ENCODE assay signal across 24 cellular contexts in the genomic region with DNA sequence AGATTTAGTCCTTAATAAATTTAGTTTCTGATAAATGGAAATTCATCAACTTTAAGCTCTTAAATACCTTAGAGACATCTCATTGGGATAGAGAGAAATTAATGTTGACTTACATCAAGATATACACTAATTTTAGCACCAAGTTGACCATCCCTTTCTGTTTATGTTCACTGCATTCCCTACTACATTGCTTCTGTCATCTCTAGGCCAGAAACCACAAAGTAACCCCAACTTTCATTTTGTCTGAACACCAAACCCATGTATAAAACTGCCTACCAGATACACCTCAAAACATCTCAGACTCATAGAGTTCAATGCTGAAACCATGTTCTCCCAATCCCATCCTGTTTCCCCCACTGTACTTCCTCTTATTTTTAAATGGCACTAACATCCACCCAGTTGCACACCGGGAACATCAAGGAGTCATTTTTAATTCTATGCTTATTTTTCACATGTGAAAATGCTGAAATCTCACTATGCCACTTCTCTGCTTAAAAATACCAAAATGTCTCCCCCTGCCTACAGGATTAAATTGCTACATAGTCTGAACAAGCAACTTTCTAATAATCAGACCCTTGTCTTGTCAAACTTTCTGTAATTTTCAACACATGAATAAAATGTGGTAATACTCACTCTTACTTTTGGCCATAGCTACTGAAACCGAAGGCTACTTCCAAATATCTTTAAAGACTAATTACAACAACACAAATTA.
A peak's percentile ranks its signal among the peaks of the same experiment; 100 is the strongest.
DNase-seq lines count a peak whose midpoint lies in the region; ATAC-seq and TF ChIP-seq lines count a peak whose summit lies in the region.
"Had no signal": no experiment of that assay in that cellular context is flagged by ENCODE, and none has a peak within 500 bp of the region (broad histone marks: within the 10 kb centered on the region; RNA-seq: fewer than 3 reads in every experiment).

No MANE protein-coding gene starts in this region.

- in situ Hi-C loops in GM23248 (cut with MboI) = no loop called here

- H3K4me3 Mint-ChIP-seq in T-cell (no peak overlapping the region), MCF 10A (ENCODE audit: unreplicated experiment) (no peak overlapping the region)
- H3K4me3 Mint-ChIP-seq: activated CD4-positive, alpha-beta memory T cell treated with anti-CD3 and anti-CD28 coated beads, Interleukin-2, amount 10 ng/mL, durations not matched to agents 7 days and 5 days; CD4-positive, alpha-beta memory T cell; stimulated activated effector memory CD8-positive, alpha-beta T cell treated with anti-CD3 and anti-CD28 coated beads, Interleukin-12 subunit alpha, Interleukin-12 subunit beta, amount 100 ng/mL, for 72 hours had no signal

- H3K79me2 ChIP-seq in GM23248 (ENCODE audit: insufficient read depth) = no peaks in the 10 kb centered on the region

- H3K27me3 Mint-ChIP-seq in T-cell = no peaks in the 10 kb centered on the region
- no peaks in the 10 kb centered on the region for H3K27me3 Mint-ChIP-seq in MCF 10A (ENCODE audit: insufficient read depth, unreplicated experiment)
- H3K27me3 Mint-ChIP-seq: activated CD4-positive, alpha-beta memory T cell treated with anti-CD3 and anti-CD28 coated beads, Interleukin-2, amount 10 ng/mL, durations not matched to agents 7 days and 5 days; CD4-positive, alpha-beta memory T cell had no signal

- H3F3A ChIP-seq in GM23248 (ENCODE audit: insufficient read depth) = no peaks in the 10 kb centered on the region

- no peaks in the 10 kb centered on the region for H3K27me3 ChIP-seq in GM23248 (replicated peaks; ENCODE audit: insufficient read depth)
- H3K27me3 ChIP-seq: adrenal gland, suprapubic skin, vagina had no signal

- POLR2A ChIA-PET in T-cell (lab: Charles Lee) = interaction anchor here in 1 of 2 donors (0.6 kb wide), 1 partner anchor 1106 kb away, joined by 4 read pairs; no protein-coding TSS in a partner anchor
- POLR2A ChIA-PET in MCF 10A (lab: Yijun Ruan, JAX) = no interaction called here

- intact Hi-C loops in MCF 10A (cut with micrococcal nuclease) = no loop called here

- peak overlapping the region; percentile 51 for H2AFZ ChIP-seq in GM23248

- H3K9ac ChIP-seq in GM23248 = no peak overlapping the region

- H3K4me1 Mint-ChIP-seq in T-cell (no peaks in the 10 kb centered on the region), MCF 10A (ENCODE audit: insufficient read depth, unreplicated experiment) (peaks cover 6% of the 10 kb centered on the region)
- H3K4me1 Mint-ChIP-seq: activated CD4-positive, alpha-beta memory T cell treated with anti-CD3 and anti-CD28 coated beads, Interleukin-2, amount 10 ng/mL, durations not matched to agents 7 days and 5 days; CD4-positive, alpha-beta memory T cell; stimulated activated effector memory CD8-positive, alpha-beta T cell treated with anti-CD3 and anti-CD28 coated beads, Interleukin-12 subunit alpha, Interleukin-12 subunit beta, amount 100 ng/mL, for 72 hours had no signal

- peaks cover 19% of the 10 kb centered on the region for H3K4me1 ChIP-seq in GM23248 (ENCODE audit: insufficient read depth)
- H3K4me1 ChIP-seq: adrenal gland, suprapubic skin, vagina had no signal

- TF ChIP-seq CTCF in cardiac fibroblast (IDR thresholded peaks at IDR 0.05; ENCODE audit: low read depth, low read length) (no peak), MCF 10A (IDR thresholded peaks at IDR 0.05; ENCODE audit: unreplicated experiment) (no peak)

- H3K9me3 Mint-ChIP-seq in T-cell (no peaks in the 10 kb centered on the region), MCF 10A (ENCODE audit: unreplicated experiment) (no peaks in the 10 kb centered on the region)
- H3K9me3 Mint-ChIP-seq: activated CD4-positive, alpha-beta memory T cell treated with anti-CD3 and anti-CD28 coated beads, Interleukin-2, amount 10 ng/mL, durations not matched to agents 7 days and 5 days had no signal

- no peak overlapping the region for H3K27ac ChIP-seq in GM23248
- H3K27ac ChIP-seq: adrenal gland, skin epidermis, suprapubic skin, vagina had no signal

- 33 to 38% methylated on average over 2 of the region's 2 CpGs for WGBS in GM23248 (ENCODE audit: low coverage in 1 of 2, low lambda C conversion rate in 2 of 2, missing lambda C conversion rate in 2 of 2), 2 experiments

- CTCF ChIA-PET in T-cell (lab: Charles Lee) = interaction anchor here in 1 of 2 donors (0.6 kb wide), 1 partner anchor 1370 kb away, joined by 5 read pairs; no protein-coding TSS in a partner anchor
- CTCF ChIA-PET in MCF 10A (lab: Yijun Ruan, JAX) = interaction anchor here (0.6 to 1.0 kb wide), 2 partner anchors 9 to 679 kb away, joined by 3 to 5 read pairs; no protein-coding TSS in a partner anchor

- no peak for DNase-seq in GM23248
- peak; percentile 24 for DNase-seq in NAMALWA (ENCODE audit: low spot score)
- peak; percentile 22 to 37 for DNase-seq in cardiac fibroblast (ENCODE audit: low read depth in 2 of 2)
- peak; percentile 26 for DNase-seq in myocyte (ENCODE audit: low read depth)
- no peak for DNase-seq in T-cell
- DNase-seq in activated gamma-delta T cell treated with Interleukin-2 at 50 U/mL for 16 hours = no peak
- DNase-seq in left lobe of liver (ENCODE audit: low spot score) = no peak
- DNase-seq in MCF 10A (ENCODE audit: unreplicated experiment) = no peak
- DNase-seq: activated CD4-positive, alpha-beta memory T cell treated with anti-CD3 and anti-CD28 coated beads, Interleukin-2, amount 10 ng/mL, durations not matched to agents 7 days and 5 days; activated CD4-positive, CD25-positive, alpha-beta regulatory T cell; activated gamma-delta T cell; activated T-cell treated with anti-CD3 and anti-CD28 coated beads for 4 hours; adrenal gland; CD4-positive, alpha-beta memory T cell; DMS 273 treated with DMSO at 0.1 percent for 48 hours; HCEC 1CT; mammary epithelial cell; NCI-H1436 treated with DMSO at 0.1 percent for 48 hours; NCI-H524 treated with DMSO at 0.1 percent for 48 hours; stimulated activated CD4-positive, alpha-beta T cell treated with anti-CD3 and anti-CD28 coated beads, Interleukin-1b, Interleukin-23, amount 100 ng/mL, for 48 hours had no signal

- H3K36me3 ChIP-seq in GM23248 (ENCODE audit: low read depth) = no peaks in the 10 kb centered on the region
- H3K36me3 ChIP-seq: adrenal gland, suprapubic skin, vagina had no signal

- ATAC-seq in T-cell (replicated peaks in 1 of 4) (no peak), left lobe of liver (no peak)
- ATAC-seq: stimulated activated effector memory CD8-positive, alpha-beta T cell treated with anti-CD3 and anti-CD28 coated beads, Interleukin-12 subunit alpha, Interleukin-12 subunit beta, amount 100 ng/mL, for 72 hours had no signal

- H4K20me1 ChIP-seq in GM23248 (ENCODE audit: insufficient read depth) = no peaks in the 10 kb centered on the region

- BruUV-seq in MCF 10A (replicated peaks; lab: Mats Ljungman, UMichigan) = no TSS peak

- no peak overlapping the region for H3K4me3 ChIP-seq in GM23248
- no peak overlapping the region for H3K4me3 ChIP-seq in cardiac fibroblast (replicated peaks in 1 of 2; ENCODE audit: low read depth in 2 of 2, low read length in 2 of 2)
- H3K4me3 ChIP-seq: adrenal gland, skin epidermis, suprapubic skin, vagina had no signal

- H3K36me3 Mint-ChIP-seq in T-cell = no peaks in the 10 kb centered on the region
- H3K36me3 Mint-ChIP-seq in MCF 10A (ENCODE audit: insufficient read depth, unreplicated experiment) = no peaks in the 10 kb centered on the region
- H3K36me3 Mint-ChIP-seq: CD4-positive, alpha-beta memory T cell; stimulated activated effector memory CD8-positive, alpha-beta T cell treated with anti-CD3 and anti-CD28 coated beads, Interleukin-12 subunit alpha, Interleukin-12 subunit beta, amount 100 ng/mL, for 72 hours had no signal

- no peaks in the 10 kb centered on the region for H3K9me3 ChIP-seq in GM23248 (ENCODE audit: low read depth)
- H3K9me3 ChIP-seq: adrenal gland, suprapubic skin, vagina had no signal

- H3K9me2 ChIP-seq in GM23248 (ENCODE audit: insufficient read depth) = no peaks in the 10 kb centered on the region; the same call in 1 of the 2 replicates

- no peak overlapping the region for H3K27ac Mint-ChIP-seq in T-cell
- no peak overlapping the region for H3K27ac Mint-ChIP-seq in MCF 10A (ENCODE audit: low read depth, unreplicated experiment)
- H3K27ac Mint-ChIP-seq: activated CD4-positive, alpha-beta memory T cell treated with anti-CD3 and anti-CD28 coated beads, Interleukin-2, amount 10 ng/mL, durations not matched to agents 7 days and 5 days; CD4-positive, alpha-beta memory T cell; stimulated activated effector memory CD8-positive, alpha-beta T cell treated with anti-CD3 and anti-CD28 coated beads, Interleukin-12 subunit alpha, Interleukin-12 subunit beta, amount 100 ng/mL, for 72 hours had no signal

- no peak overlapping the region for H3K4me2 ChIP-seq in GM23248 (ENCODE audit: unreplicated experiment)

Comparison
In these comparisons a context has a peak if more than half of its experiments do, and no peak if none do; other contexts are left out.
1. DNase-seq: peak in NAMALWA (single experiment), cardiac fibroblast (2 of 2) and myocyte (single experiment); none in GM23248 (single experiment), T-cell (0 of 34), activated gamma-delta T cell treated with Interleukin-2 at 50 U/mL for 16 hours (single experiment), left lobe of liver (single experiment) and MCF 10A (single experiment).